Comparison of ENCODE assay signal across 1 cellular context in the genomic region with DNA sequence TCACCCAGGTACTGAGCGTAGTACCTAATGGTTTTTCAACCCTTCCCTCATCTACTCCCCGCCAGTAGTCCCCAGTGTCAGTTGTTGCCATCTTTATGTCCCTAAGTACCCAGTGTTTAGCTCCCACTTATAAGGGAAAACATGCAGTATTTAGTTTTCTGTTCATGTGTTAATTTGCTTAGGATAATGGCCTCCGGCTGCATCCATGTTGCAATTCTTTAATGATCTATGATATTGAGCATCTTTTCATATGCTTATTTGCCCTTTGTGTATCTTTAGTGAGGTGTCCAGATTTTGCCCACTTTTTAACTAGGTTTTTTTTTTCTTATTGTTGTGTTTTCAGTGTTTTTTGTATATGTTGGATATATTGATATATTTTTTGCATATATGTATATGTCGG.
DNase-seq lines count a peak whose midpoint lies in the region.
"Not testable (repeated sequence)": the region's sequence is repeated elsewhere in the genome, so short reads cannot be mapped to it uniquely, and the experiment has no call there.

No MANE protein-coding gene starts in this region.

- H3K4me3 ChIP-seq in HAP-1 = not testable (repeated sequence)

- not testable (repeated sequence) for H3K4me1 ChIP-seq in HAP-1

- H3K9me3 ChIP-seq in HAP-1 = not testable (repeated sequence)

- in situ Hi-C loops in HAP-1 (cut with MboI; ENCODE audit: low sequenced_read_pairs) = not testable (repeated sequence)

- H3K36me3 ChIP-seq in HAP-1 (replicated peaks) = not testable (repeated sequence)

- peak; percentile 63 to 80 for DNase-seq in HAP-1 (ENCODE audit: low spot score in 2 of 2)

- H3K27me3 ChIP-seq in HAP-1 (ENCODE audit: low read depth) = not testable (repeated sequence)
